Comparison of ENCODE assay signal across 1 cellular context in the genomic region with DNA sequence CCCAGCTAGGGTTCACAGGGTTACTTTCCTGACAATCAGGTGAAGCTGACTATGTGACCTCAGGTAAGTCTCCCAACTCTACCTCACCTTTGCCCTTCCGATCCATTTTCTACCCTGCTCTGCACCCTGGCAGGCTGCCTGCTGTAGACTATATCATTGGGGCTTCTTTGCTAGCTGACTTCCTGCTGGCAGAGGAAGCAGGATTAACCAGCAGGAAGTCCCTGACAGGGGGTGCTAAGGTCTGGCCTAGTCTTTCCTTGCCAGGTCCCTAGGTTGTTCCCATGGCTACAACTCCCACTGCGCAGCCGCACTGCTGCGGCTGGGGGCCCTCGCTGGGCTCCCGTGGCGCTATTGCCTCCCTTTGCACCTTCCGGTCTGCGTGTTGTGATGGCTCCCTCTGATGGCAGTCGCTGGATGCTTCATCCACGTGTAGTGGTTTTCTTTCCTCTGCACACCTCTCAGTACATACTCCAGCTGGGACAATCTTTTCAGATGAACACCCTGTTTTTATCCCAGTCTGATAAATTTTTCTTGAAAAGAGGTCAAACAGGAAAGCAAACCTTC.
TF ChIP-seq lines count a peak whose summit lies in the region.

No MANE protein-coding gene starts in this region.

TF ChIP-seq in H1, 55 proteins besides CTCF, POLR2A, EP300 and RAD21:
- TF ChIP-seq GABPA (IDR thresholded peaks at IDR 0.05; ENCODE audit: borderline replicate concordance, insufficient read depth, low read length) = peak; percentile 62; the same call in 1 of the 2 replicates
- TF ChIP-seq EGR1 (IDR thresholded peaks at IDR 0.05; ENCODE audit: borderline replicate concordance, low read depth, low read length) = no peak
- no peak for TF ChIP-seq SIN3A (conservative IDR thresholded peaks at IDR 0.05 in 1 of 2, IDR thresholded peaks at IDR 0.05 in 1 of 2; ENCODE audit: low read depth in 1 of 2, low read length in 2 of 2)
- TF ChIP-seq, protein P1, sequence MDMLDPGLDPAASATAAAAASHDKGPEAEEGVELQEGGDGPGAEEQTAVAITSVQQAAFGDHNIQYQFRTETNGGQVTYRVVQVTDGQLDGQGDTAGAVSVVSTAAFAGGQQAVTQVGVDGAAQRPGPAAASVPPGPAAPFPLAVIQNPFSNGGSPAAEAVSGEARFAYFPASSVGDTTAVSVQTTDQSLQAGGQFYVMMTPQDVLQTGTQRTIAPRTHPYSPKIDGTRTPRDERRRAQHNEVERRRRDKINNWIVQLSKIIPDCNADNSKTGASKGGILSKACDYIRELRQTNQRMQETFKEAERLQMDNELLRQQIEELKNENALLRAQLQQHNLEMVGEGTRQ (IDR thresholded peaks at IDR 0.05; ENCODE audit: low read length) = 0 out of 2 replicates have a peak, but pooled peaks have one; percentile 18
- TF ChIP-seq POU5F1 (IDR thresholded peaks at IDR 0.05; ENCODE audit: low read depth, low read length) = no peak
- 0 out of 2 replicates have a peak, but pooled peaks have one; percentile 16 for TF ChIP-seq TBP (IDR thresholded peaks at IDR 0.05; ENCODE audit: low read depth, low read length)
- no peak for TF ChIP-seq HDAC6 (IDR thresholded peaks at IDR 0.05; ENCODE audit: low read depth, low read length)
- TF ChIP-seq, protein P2, sequence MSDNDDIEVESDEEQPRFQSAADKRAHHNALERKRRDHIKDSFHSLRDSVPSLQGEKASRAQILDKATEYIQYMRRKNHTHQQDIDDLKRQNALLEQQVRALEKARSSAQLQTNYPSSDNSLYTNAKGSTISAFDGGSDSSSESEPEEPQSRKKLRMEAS (IDR thresholded peaks at IDR 0.05) = peak; percentile 86
- TF ChIP-seq SP1 (IDR thresholded peaks at IDR 0.05; ENCODE audit: low read depth, low read length) = no peak
- peak; percentile 58; the same call in 1 of the 2 replicates for TF ChIP-seq YY1 (IDR thresholded peaks at IDR 0.05; ENCODE audit: low read depth, low read length)
- peak; percentile 45 for TF ChIP-seq NRF1 (IDR thresholded peaks at IDR 0.05; ENCODE audit: low read depth, low read length)
- TF ChIP-seq, protein P3, sequence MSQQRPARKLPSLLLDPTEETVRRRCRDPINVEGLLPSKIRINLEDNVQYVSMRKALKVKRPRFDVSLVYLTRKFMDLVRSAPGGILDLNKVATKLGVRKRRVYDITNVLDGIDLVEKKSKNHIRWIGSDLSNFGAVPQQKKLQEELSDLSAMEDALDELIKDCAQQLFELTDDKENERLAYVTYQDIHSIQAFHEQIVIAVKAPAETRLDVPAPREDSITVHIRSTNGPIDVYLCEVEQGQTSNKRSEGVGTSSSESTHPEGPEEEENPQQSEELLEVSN (IDR thresholded peaks at IDR 0.05) = peak; percentile 75
- no peak for TF ChIP-seq TCF12 (IDR thresholded peaks at IDR 0.05; ENCODE audit: low read depth, low read length)
- no peak for TF ChIP-seq SIX5 (IDR thresholded peaks at IDR 0.05; ENCODE audit: low read depth, low read length)
